ENCODE assay signal across 22 cellular contexts in the genomic region with DNA sequence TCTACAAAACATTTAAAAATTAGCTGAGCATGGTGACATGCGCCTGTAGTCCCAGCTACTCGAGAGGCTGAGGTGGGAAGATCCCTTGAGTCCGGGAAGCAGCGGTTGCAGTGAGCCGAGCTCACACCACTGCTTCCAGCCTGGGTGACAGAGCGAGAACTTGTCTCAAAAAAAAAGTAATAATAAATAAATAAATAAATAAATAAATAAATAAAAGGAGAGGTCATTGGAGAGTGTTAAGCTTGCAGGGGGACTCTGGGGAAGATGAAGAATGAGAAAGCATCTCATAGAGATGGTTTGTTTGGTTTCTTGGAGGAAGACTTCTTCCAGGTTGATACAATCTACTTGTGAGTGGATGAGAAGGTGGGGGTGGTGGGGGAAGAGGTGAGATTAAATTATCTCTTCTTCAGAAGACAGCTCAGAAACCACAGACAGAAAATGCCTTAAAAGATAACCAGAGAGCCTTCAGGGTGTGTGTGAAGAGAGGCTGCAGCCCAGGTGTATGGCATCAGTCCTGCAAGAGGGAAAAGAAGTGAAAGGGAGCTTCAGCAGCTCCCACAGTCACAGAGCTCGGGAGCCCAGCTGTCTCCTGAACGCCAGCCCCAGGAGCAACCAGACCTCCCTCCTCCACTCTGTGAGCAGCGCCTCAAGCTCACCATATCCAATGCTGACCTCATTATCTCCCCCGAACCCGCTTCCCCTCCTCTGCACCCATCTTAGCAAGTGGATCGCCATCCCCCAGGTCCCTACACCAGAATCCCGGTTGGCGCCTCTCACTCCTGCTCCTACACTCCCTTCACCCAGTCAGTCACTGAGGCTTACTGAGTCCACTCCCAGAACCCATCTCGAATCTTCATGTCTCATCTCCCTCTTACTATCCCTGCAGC. TPM values are rescaled to one million over a fixed set of nuclear protein-coding genes. Genes with fewer than 3 reads are reported as not detected.
DNase-seq lines count a peak whose midpoint lies in the region; ATAC-seq, FAIRE-seq and TF ChIP-seq lines count a peak whose summit lies in the region.
"Had no signal": no experiment of that assay in that cellular context is flagged by ENCODE, and none has a peak within 500 bp of the region (broad histone marks: within the 10 kb centered on the region; RNA-seq: fewer than 3 reads in every experiment).

No MANE protein-coding gene starts in this region.

- CTCF ChIA-PET in activated CD4-positive, alpha-beta T cell treated with anti-CD3 and anti-CD28 coated beads, Interleukin-2, amount 10 ng/mL, durations not matched to agents 7 days and 5 days (lab: Charles Lee) = interaction anchor here (0.9 to 1.5 kb wide), 2 partner anchors 17 to 30 kb away, joined by 3 to 4 read pairs; no protein-coding TSS in a partner anchor
- CTCF ChIA-PET in K562 (lab: Yijun Ruan, JAX; ENCODE audit: low intra/inter-chr PET ratio) = no interaction called here

- ATAC-seq in K562 (peak; percentile 26; the same call in 2 of the 3 replicates), omental fat pad (ENCODE audit: low FRiP score) (no peak), GM21576 (IDR thresholded peaks at IDR 0.05; ENCODE audit: unreplicated experiment) (no peak)
- ATAC-seq: effector memory CD8-positive, alpha-beta T cell; heart left ventricle had no signal

- H3K4me1 ChIP-seq in KMS-11 (ENCODE audit: low read depth, poor library complexity, severe bottlenecking) (peaks cover 65% of the 10 kb centered on the region), K562 (replicated peaks in 1 of 2; ENCODE audit: control insufficient read depth in 2 of 2, insufficient read depth in 2 of 2, low read length in 2 of 2) (peaks cover 8 to 12% of the 10 kb centered on the region in 2 experiments; a peak in 3 of 5 replicates)

- peaks cover 7% of the 10 kb centered on the region; the same call in 1 of the 2 replicates for H3K79me2 ChIP-seq in KMS-11 (ENCODE audit: insufficient read depth, low read depth)
- no peaks in the 10 kb centered on the region for H3K79me2 ChIP-seq in K562 (ENCODE audit: control insufficient read depth, insufficient read depth, low read length)

- H3K27ac ChIP-seq in KMS-11 = peak overlapping the region; percentile 36; the same call in 1 of the 2 replicates
- no peak overlapping the region for H3K27ac ChIP-seq in K562 (ENCODE audit: extremely low read depth, low read depth, low read length)
- H3K27ac ChIP-seq: C4-2B, heart left ventricle had no signal

- H3K27me3 ChIP-seq in KMS-11 (ENCODE audit: insufficient read depth, low read depth) (no peaks in the 10 kb centered on the region), K562 (ENCODE audit: control insufficient read depth in 2 of 2, insufficient read depth in 2 of 2, low read length in 2 of 2) (peaks cover 22 to 36% of the 10 kb centered on the region in 2 experiments; a peak in 4 of 5 replicates)
- H3K27me3 ChIP-seq: testis had no signal

- no peak for TF ChIP-seq CTCF in KMS-11 (conservative IDR thresholded peaks at IDR 0.05; ENCODE audit: low read depth, low read length)
- TF ChIP-seq CTCF in K562 (IDR thresholded peaks at IDR 0.05 in 2 of 3, conservative IDR thresholded peaks at IDR 0.05 in 1 of 3; ENCODE audit: insufficient read depth in 2 of 3, low read depth in 1 of 3, low read length in 3 of 3) = no peak
- no peak for TF ChIP-seq CTCF in progenitor cell of endocrine pancreas (IDR thresholded peaks at IDR 0.05; ENCODE audit: unreplicated experiment)
- no peak for TF ChIP-seq CTCF in omental fat pad (IDR thresholded peaks at IDR 0.05)

- H4K20me1 ChIP-seq in KMS-11 (ENCODE audit: insufficient read depth) (no peaks in the 10 kb centered on the region), K562 (replicated peaks; ENCODE audit: control insufficient read depth, insufficient read depth, low read length) (no peaks in the 10 kb centered on the region; the same call in 1 of the 2 replicates)

- no peak for FAIRE-seq in K562 (lab: Jason Lieb, UNC)
- FAIRE-seq: A204.1, islet of Langerhans had no signal

- no peak for TF ChIP-seq POLR2A in K562 (conservative IDR thresholded peaks at IDR 0.05)

- intact Hi-C loops in activated CD4-positive, alpha-beta T cell treated with anti-CD3 and anti-CD28 coated beads, Interleukin-2, amount 10 ng/mL, durations not matched to agents 24 days and 14 days (cut with micrococcal nuclease) = loop anchor here (5.0 kb wide), 2 partner anchors 46 to 91 kb away; partner anchors contain the start of gene RBM47
- intact Hi-C loops in K562 (cut with micrococcal nuclease) = no loop called here

- H3K36me3 ChIP-seq in KMS-11 (ENCODE audit: insufficient read depth) (no peaks in the 10 kb centered on the region), K562 (ENCODE audit: control insufficient read depth, insufficient read depth, low read length) (no peaks in the 10 kb centered on the region)
- H3K36me3 ChIP-seq: heart left ventricle had no signal

- 13% methylated on average over 15 of the region's 15 CpGs for WGBS in K562 (ENCODE audit: insufficient coverage, low coverage, missing lambda C conversion rate)

- H3K9me1 ChIP-seq in K562 (ENCODE audit: control insufficient read depth, insufficient read depth, low read length) = no peaks in the 10 kb centered on the region

- no peak overlapping the region for H2AFZ ChIP-seq in KMS-11 (ENCODE audit: low read depth)
- no peak overlapping the region for H2AFZ ChIP-seq in K562 (ENCODE audit: low read depth, low read length)

- no peak for TF ChIP-seq RAD21 in K562 (CRISPR knock-in tag; conservative IDR thresholded peaks at IDR 0.05 in 1 of 2, IDR thresholded peaks at IDR 0.05 in 1 of 2)

- H3K4me3 ChIP-seq in KMS-11 (IDR thresholded peaks at IDR 0.05; ENCODE audit: insufficient read depth, low read depth, low read length) (no peak overlapping the region), K562 (no peak overlapping the region)
- H3K4me3 ChIP-seq: heart left ventricle, lung, smooth muscle cell, testis had no signal

- H3K4me2 ChIP-seq in KMS-11 (peak overlapping the region; percentile 42; the same call in 1 of the 2 replicates), K562 (ENCODE audit: insufficient read depth, low read length) (no peak overlapping the region)
- H3K4me2 ChIP-seq: smooth muscle cell had no signal

- BruUV-seq in K562 (replicated peaks; lab: Mats Ljungman, UMichigan) = no TSS peak

- in situ Hi-C loops in K562 (cut with MboI) = no loop called here

- H3K9me3 ChIP-seq in K562 (replicated peaks; ENCODE audit: control insufficient read depth, insufficient read depth, low read depth, low read length) = no peaks in the 10 kb centered on the region
- H3K9me3 ChIP-seq: heart left ventricle, testis had no signal

- no peak for TF ChIP-seq EP300 in K562 (IDR thresholded peaks at IDR 0.05; ENCODE audit: low read length)

- H3K9me3 Mint-ChIP-seq in activated CD4-positive, alpha-beta T cell treated with anti-CD3 and anti-CD28 coated beads, Interleukin-2, amount 10 ng/mL, durations not matched to agents 24 days and 14 days = no peaks in the 10 kb centered on the region
- no peaks in the 10 kb centered on the region for H3K9me3 Mint-ChIP-seq in activated CD4-positive, alpha-beta T cell treated with anti-CD3 and anti-CD28 coated beads, Interleukin-2, amount 10 ng/mL, durations not matched to agents 7 days and 5 days
- peaks cover 6% of the 10 kb centered on the region for H3K9me3 Mint-ChIP-seq in progenitor cell of endocrine pancreas (ENCODE audit: low read depth)
- H3K9me3 Mint-ChIP-seq: effector memory CD8-positive, alpha-beta T cell had no signal

- peaks cover 4% of the 10 kb centered on the region for H3K36me3 Mint-ChIP-seq in activated CD4-positive, alpha-beta T cell treated with anti-CD3 and anti-CD28 coated beads, Interleukin-2, amount 10 ng/mL, durations not matched to agents 24 days and 14 days (ENCODE audit: low read depth)
- no peaks in the 10 kb centered on the region for H3K36me3 Mint-ChIP-seq in activated CD4-positive, alpha-beta T cell treated with anti-CD3 and anti-CD28 coated beads, Interleukin-2, amount 10 ng/mL, durations not matched to agents 7 days and 5 days (ENCODE audit: low read depth)
- H3K36me3 Mint-ChIP-seq in progenitor cell of endocrine pancreas (ENCODE audit: insufficient read depth) = no peaks in the 10 kb centered on the region

- H3K27me3 Mint-ChIP-seq in activated CD4-positive, alpha-beta T cell treated with anti-CD3 and anti-CD28 coated beads, Interleukin-2, amount 10 ng/mL, durations not matched to agents 24 days and 14 days = peaks cover 5% of the 10 kb centered on the region
- H3K27me3 Mint-ChIP-seq in activated CD4-positive, alpha-beta T cell treated with anti-CD3 and anti-CD28 coated beads, Interleukin-2, amount 10 ng/mL, durations not matched to agents 7 days and 5 days = peaks cover 2% of the 10 kb centered on the region
- H3K27me3 Mint-ChIP-seq in progenitor cell of endocrine pancreas = no peaks in the 10 kb centered on the region

- DNase-seq in activated CD4-positive, alpha-beta T cell treated with anti-CD3 and anti-CD28 coated beads, Interleukin-2, amount 10 ng/mL, durations not matched to agents 24 days and 14 days = no peak
- no peak for DNase-seq in activated CD4-positive, alpha-beta T cell treated with anti-CD3 and anti-CD28 coated beads, Interleukin-2, amount 10 ng/mL, durations not matched to agents 7 days and 5 days
- DNase-seq in K562 (ENCODE audit: extremely low read depth in 1 of 4, low spot score in 3 of 4) (peak in 2 of 4 experiments; percentile 12 to 13), progenitor cell of endocrine pancreas (ENCODE audit: low spot score, unreplicated experiment) (no peak), hepatic stellate cell (ENCODE audit: low spot score) (no peak), omental fat pad (ENCODE audit: low spot score) (no peak)
- DNase-seq: activated effector memory CD4-positive, alpha-beta T cell treated with anti-CD3 and anti-CD28 coated beads, Interleukin-2, amount 50 U/mL, for 16 hours; cerebellar nuclear complex; effector memory CD8-positive, alpha-beta T cell; heart left ventricle; NCI-H1930; NCI-H446 treated with DMSO at 0.1 percent for 48 hours; posterior cingulate gyrus; SW 1271; testis had no signal

- peaks cover 40% of the 10 kb centered on the region for H3K4me1 Mint-ChIP-seq in activated CD4-positive, alpha-beta T cell treated with anti-CD3 and anti-CD28 coated beads, Interleukin-2, amount 10 ng/mL, durations not matched to agents 24 days and 14 days
- H3K4me1 Mint-ChIP-seq in activated CD4-positive, alpha-beta T cell treated with anti-CD3 and anti-CD28 coated beads, Interleukin-2, amount 10 ng/mL, durations not matched to agents 7 days and 5 days = peaks cover 18% of the 10 kb centered on the region
- H3K4me1 Mint-ChIP-seq in progenitor cell of endocrine pancreas (ENCODE audit: low read depth) = peaks cover 54% of the 10 kb centered on the region

- POLR2A ChIA-PET in activated CD4-positive, alpha-beta T cell treated with anti-CD3 and anti-CD28 coated beads, Interleukin-2, amount 10 ng/mL, durations not matched to agents 7 days and 5 days (lab: Charles Lee) = no interaction called here
- POLR2A ChIA-PET in K562 (lab: Yijun Ruan, JAX) = interaction anchor here (0.6 to 0.8 kb wide), 3 partner anchors 14 to 522 kb away, joined by 3 read pairs; no protein-coding TSS in a partner anchor

- H3K4me3 Mint-ChIP-seq in activated CD4-positive, alpha-beta T cell treated with anti-CD3 and anti-CD28 coated beads, Interleukin-2, amount 10 ng/mL, durations not matched to agents 24 days and 14 days = peak overlapping the region; percentile 14
- no peak overlapping the region for H3K4me3 Mint-ChIP-seq in activated CD4-positive, alpha-beta T cell treated with anti-CD3 and anti-CD28 coated beads, Interleukin-2, amount 10 ng/mL, durations not matched to agents 7 days and 5 days
- no peak overlapping the region for H3K4me3 Mint-ChIP-seq in progenitor cell of endocrine pancreas (ENCODE audit: low read depth)
- H3K4me3 Mint-ChIP-seq: effector memory CD8-positive, alpha-beta T cell had no signal

- peak overlapping the region; percentile 70 for H3K27ac Mint-ChIP-seq in activated CD4-positive, alpha-beta T cell treated with anti-CD3 and anti-CD28 coated beads, Interleukin-2, amount 10 ng/mL, durations not matched to agents 24 days and 14 days
- no peak overlapping the region for H3K27ac Mint-ChIP-seq in activated CD4-positive, alpha-beta T cell treated with anti-CD3 and anti-CD28 coated beads, Interleukin-2, amount 10 ng/mL, durations not matched to agents 7 days and 5 days
- H3K27ac Mint-ChIP-seq in progenitor cell of endocrine pancreas = peak overlapping the region; percentile 77
- H3K27ac Mint-ChIP-seq: effector memory CD8-positive, alpha-beta T cell had no signal

- H3K9ac ChIP-seq in KMS-11 = no peak overlapping the region
- H3K9ac ChIP-seq in K562 (ENCODE audit: insufficient read depth in 1 of 2, low read depth in 2 of 2, low read length in 2 of 2) = 0 out of 4 replicates have a peak overlapping the region, but pooled peaks of 1 of the 2 experiments have one; percentile 55

RNA-seq across cellular contexts. Expression of gene RBM47, which starts 48.2 kb away (rescaled TPM):
- 10.7 and 13.0 TPM in 2 replicates for total RNA-seq in activated CD4-positive, alpha-beta T cell treated with anti-CD3 and anti-CD28 coated beads, Interleukin-2, amount 10 ng/mL, durations not matched to agents 24 days and 14 days
- 1 to 10 TPM in 1 of 2 experiments, under 1 TPM in 1; 0.92 to 1.0 TPM for total RNA-seq in activated CD4-positive, alpha-beta T cell treated with anti-CD3 and anti-CD28 coated beads, Interleukin-2, amount 10 ng/mL, durations not matched to agents 7 days and 5 days
- total RNA-seq in K562 (2011; cell fraction: chromatin; rRNA removed; ENCODE audit: low replicate concordance) = 1.4 and 1.8 TPM in 2 replicates
- total RNA-seq in K562 (2011; cell fraction: nucleolus; rRNA removed) = 1.8 and 2.5 TPM in 2 replicates
- 1.7 and 1.9 TPM in 2 replicates for total RNA-seq in K562 (2011; cell fraction: nucleoplasm; rRNA removed)
- total RNA-seq in K562 (2014; rRNA removed) (5.1 and 6.2 TPM in 2 replicates), K562 (2014; rRNA removed; fragmentation: Illumina TruSeq; extraction: Trizol) (2.7 and 3.1 TPM in 2 replicates), K562 (2015; rRNA removed; fragmentation: Illumina TruSeq; extraction: Trizol) (3.5 and 3.6 TPM in 2 replicates), K562 (2021) (6.4 and 8.9 TPM in 2 replicates), progenitor cell of endocrine pancreas (64.3 and 64.8 TPM in 2 replicates), omental fat pad (100 to 1,000 TPM in 1 of 4 donors, 10 to 100 TPM in 3; 51.0 to 124 (median 55.5) TPM)
- polyA plus RNA-seq in K562 (2011; rRNA removed) (0.23 and 1.4 TPM in 2 replicates), K562 (2014; fragmentation: Illumina TruSeq; extraction: Trizol) (3.3 and 3.9 TPM in 2 replicates), K562 (2014; fragmentation: Nextera tagmentation; extraction: Ambion mirVana) (1 to 10 TPM; 1.7 to 2.4 TPM), K562 (2014; rRNA removed) (3.8 and 4.1 TPM in 2 replicates)
- 0.32 and 7.8 TPM in 2 replicates for polyA plus RNA-seq in K562 (2011; cell fraction: cytosol; rRNA removed)
- 0.29 and 2.4 TPM in 2 replicates for polyA plus RNA-seq in K562 (2011; cell fraction: nucleus; rRNA removed)
- polyA plus RNA-seq in K562 (2012) = 4.6 and 4.8 TPM in 2 replicates
- polyA minus RNA-seq in K562 (2011; rRNA and poly(A)+ RNA removed) = 0.33 and 1.9 TPM in 2 replicates
- 0.55 and 3.4 TPM in 2 replicates for polyA minus RNA-seq in K562 (2011; cell fraction: cytosol; rRNA and poly(A)+ RNA removed)
- 0.22 and 2.0 TPM in 2 replicates for polyA minus RNA-seq in K562 (2011; cell fraction: nucleus; rRNA and poly(A)+ RNA removed)
